ENCODE assay signal across 17 cellular contexts in genomic region chr10:132311338-132311939, GRCh38. TPM values are rescaled to one million over a fixed set of nuclear protein-coding genes. Genes with fewer than 3 reads are reported as not detected.
A peak's percentile ranks its signal among the peaks of the same experiment; 100 is the strongest.
DNase-seq lines count a peak whose midpoint lies in the region; ATAC-seq and TF ChIP-seq lines count a peak whose summit lies in the region.
"Had no signal": no experiment of that assay in that cellular context is flagged by ENCODE, and none has a peak within 500 bp of the region (broad histone marks: within the 10 kb centered on the region; RNA-seq: fewer than 3 reads in every experiment).

No MANE protein-coding gene starts in this region.

- H3K27me3 Mint-ChIP-seq in neural crest cell (ENCODE audit: low read depth), result peaks cover 33% of the 10 kb centered on the region
- no peaks in the 10 kb centered on the region for H3K27me3 Mint-ChIP-seq in activated naive CD8-positive, alpha-beta T cell treated with anti-CD3 and anti-CD28 coated beads, Interleukin-2, amount 50 U/mL, for 24 hours

- H4K20me1 ChIP-seq in PC-9 (ENCODE audit: insufficient read depth), result no peaks in the 10 kb centered on the region

- POLR2A ChIA-PET in PC-9 (lab: Charles Lee; ENCODE audit: unreplicated experiment), result no interaction called here

- no peaks in the 10 kb centered on the region for H3F3A ChIP-seq in PC-9 (ENCODE audit: insufficient read depth, low read depth)

- no TSS peak for BruUV-seq in PC-9 (replicated peaks; lab: Mats Ljungman, UMichigan)

- H3K27ac ChIP-seq in adrenal gland (peak overlapping the region in 1 of 5 donors; percentile 49), PC-9 (no peak overlapping the region)
- H3K27ac ChIP-seq: Peyer's patch had no signal

- peaks cover 37% of the 10 kb centered on the region for H3K27me3 ChIP-seq in H7 (ENCODE audit: control insufficient read depth, insufficient read depth, low read length)
- no peaks in the 10 kb centered on the region for H3K27me3 ChIP-seq in adrenal gland
- H3K27me3 ChIP-seq in PC-9 (ENCODE audit: insufficient read depth, low read depth), result no peaks in the 10 kb centered on the region
- H3K27me3 ChIP-seq: Peyer's patch had no signal

- H3K9me2 ChIP-seq in PC-9 (ENCODE audit: insufficient read depth), result no peaks in the 10 kb centered on the region

- H3K27ac Mint-ChIP-seq in neural crest cell (ENCODE audit: unreplicated experiment), result no peak overlapping the region
- no peak overlapping the region for H3K27ac Mint-ChIP-seq in activated naive CD8-positive, alpha-beta T cell treated with anti-CD3 and anti-CD28 coated beads, Interleukin-2, amount 50 U/mL, for 24 hours
- H3K27ac Mint-ChIP-seq: activated CD4-positive, alpha-beta T cell treated with anti-CD3 and anti-CD28 coated beads, Interleukin-2, amount 10 ng/mL, durations not matched to agents 7 days and 5 days; activated T-helper 1 cell treated with anti-CD3 and anti-CD28 coated beads, Interleukin-12 subunit alpha, Interleukin-12 subunit beta, Interleukin-2, Interleukin-4 antibody, amounts not matched to agents 30 ng/mL and 10 ng/mL and 1 ng/mL, durations not matched to agents 14 hours and 24 hours and 36 hours; CD8-positive, alpha-beta T cell had no signal

- H3K4me3 Mint-ChIP-seq in neural crest cell, result peak overlapping the region; percentile 77
- H3K4me3 Mint-ChIP-seq in activated naive CD8-positive, alpha-beta T cell treated with anti-CD3 and anti-CD28 coated beads, Interleukin-2, amount 50 U/mL, for 24 hours, result no peak overlapping the region
- H3K4me3 Mint-ChIP-seq: activated CD4-positive, alpha-beta T cell treated with anti-CD3 and anti-CD28 coated beads, Interleukin-2, amount 10 ng/mL, durations not matched to agents 7 days and 5 days; activated T-helper 1 cell treated with anti-CD3 and anti-CD28 coated beads, Interleukin-12 subunit alpha, Interleukin-12 subunit beta, Interleukin-2, Interleukin-4 antibody, amounts not matched to agents 30 ng/mL and 10 ng/mL and 1 ng/mL, durations not matched to agents 14 hours and 24 hours and 36 hours; CD8-positive, alpha-beta T cell had no signal

- CTCF ChIA-PET in PC-9 (lab: Charles Lee), result no interaction called here

- H3K9me3 ChIP-seq in adrenal gland (replicated peaks in 1 of 3) (no peaks in the 10 kb centered on the region), PC-9 (ENCODE audit: insufficient read depth, low read depth) (no peaks in the 10 kb centered on the region)
- H3K9me3 ChIP-seq: Peyer's patch had no signal

- peaks cover 4% of the 10 kb centered on the region for H3K9me3 Mint-ChIP-seq in neural crest cell
- H3K9me3 Mint-ChIP-seq in activated naive CD8-positive, alpha-beta T cell treated with anti-CD3 and anti-CD28 coated beads, Interleukin-2, amount 50 U/mL, for 24 hours, result no peaks in the 10 kb centered on the region
- H3K9me3 Mint-ChIP-seq: activated T-helper 1 cell treated with anti-CD3 and anti-CD28 coated beads, Interleukin-12 subunit alpha, Interleukin-12 subunit beta, Interleukin-2, Interleukin-4 antibody, amounts not matched to agents 30 ng/mL and 10 ng/mL and 1 ng/mL, durations not matched to agents 14 hours and 24 hours and 36 hours had no signal

- ATAC-seq in activated CD4-positive, CD25-positive, alpha-beta regulatory T cell treated with anti-CD3 and anti-CD28 coated beads, Interleukin-2, amount 50 U/mL, for 24 hours, result no peak
- ATAC-seq in activated naive CD8-positive, alpha-beta T cell treated with anti-CD3 and anti-CD28 coated beads, Interleukin-2, amount 50 U/mL, for 24 hours, result no peak
- ATAC-seq: CD8-positive, alpha-beta T cell had no signal

- H3K4me1 ChIP-seq in adrenal gland (replicated peaks in 1 of 2) (peaks cover 6 to 19% of the 10 kb centered on the region in 2 donors), PC-9 (replicated peaks; ENCODE audit: insufficient read depth) (peaks cover 3% of the 10 kb centered on the region; the same call in 1 of the 2 replicates)

- no peaks in the 10 kb centered on the region for H3K79me2 ChIP-seq in PC-9 (ENCODE audit: low read depth)

- WGBS in adrenal gland, 4 donors, result 38 to 65% (median 49%) methylated on average over 15 to 18 of the region's 18 CpGs

- H3K36me3 ChIP-seq in H7 (replicated peaks; ENCODE audit: control insufficient read depth, insufficient read depth, low read length), result no peaks in the 10 kb centered on the region
- no peaks in the 10 kb centered on the region for H3K36me3 ChIP-seq in adrenal gland (replicated peaks in 1 of 2)
- no peaks in the 10 kb centered on the region for H3K36me3 ChIP-seq in PC-9 (ENCODE audit: low read depth)
- H3K36me3 ChIP-seq: HAP-1, Peyer's patch had no signal

- DNase-seq in NCI-H1436 (lab: John Stamatoyannopoulos, UW), result peak; percentile 35
- no peak for DNase-seq in NCI-H1436 treated with DMSO at 0.1 percent for 48 hours (lab: John Stamatoyannopoulos, UW)
- peak; percentile 76 for DNase-seq in H7
- DNase-seq in adrenal gland, result peak in 6 of 7 donors; percentile 60 to 77 (median 64)
- DNase-seq in neural crest cell (ENCODE audit: low read depth, low spot score), result no peak
- no peak for DNase-seq in activated naive CD8-positive, alpha-beta T cell treated with anti-CD3 and anti-CD28 coated beads, Interleukin-2, amount 50 U/mL, for 24 hours
- DNase-seq in PC-9, result no peak
- DNase-seq: activated CD4-positive, alpha-beta T cell treated with anti-CD3 and anti-CD28 coated beads, Interleukin-2, amount 10 ng/mL, durations not matched to agents 7 days and 5 days; effector CD4-positive, alpha-beta T cell; NCI-H2171; occipital lobe had no signal

- no peak overlapping the region for H3K4me2 ChIP-seq in PC-9

- H3K36me3 Mint-ChIP-seq in neural crest cell (ENCODE audit: low read depth), result peaks cover 6% of the 10 kb centered on the region
- no peaks in the 10 kb centered on the region for H3K36me3 Mint-ChIP-seq in activated naive CD8-positive, alpha-beta T cell treated with anti-CD3 and anti-CD28 coated beads, Interleukin-2, amount 50 U/mL, for 24 hours (ENCODE audit: low read depth)
- H3K36me3 Mint-ChIP-seq: brain; CD8-positive, alpha-beta T cell had no signal

- H3K4me1 Mint-ChIP-seq in neural crest cell, result peaks cover 17% of the 10 kb centered on the region
- peaks cover 11% of the 10 kb centered on the region for H3K4me1 Mint-ChIP-seq in activated naive CD8-positive, alpha-beta T cell treated with anti-CD3 and anti-CD28 coated beads, Interleukin-2, amount 50 U/mL, for 24 hours

- intact Hi-C loops in adrenal gland (cut with DNase I), result no loop called here
- intact Hi-C loops in PC-9 (cut with micrococcal nuclease; ENCODE audit: unreplicated experiment), result no loop called here

- H2AFZ ChIP-seq in PC-9, result no peak overlapping the region

- TF ChIP-seq CTCF in adrenal gland (IDR thresholded peaks at IDR 0.05), result peak in 4 of 6 experiments; percentile 15 to 49 (median 33)
- no peak for TF ChIP-seq CTCF in neural crest cell (conservative IDR thresholded peaks at IDR 0.05)
- no peak for TF ChIP-seq CTCF in PC-9 (conservative IDR thresholded peaks at IDR 0.05)

- no peak for TF ChIP-seq POLR2A in adrenal gland (IDR thresholded peaks at IDR 0.05)

- H3K4me3 ChIP-seq in H7 (ENCODE audit: insufficient read depth, low read depth, low read length) (no peak overlapping the region), adrenal gland (no peak overlapping the region), PC-9 (no peak overlapping the region)
- H3K4me3 ChIP-seq: HAP-1, Peyer's patch had no signal

RNA-seq across cellular contexts. Expression of gene STK32C, which starts 3.7 kb away (rescaled TPM):
- 24.9 and 31.4 TPM in 2 replicates for total RNA-seq in H7 (2014; rRNA removed; shearing (Covaris generic))
- total RNA-seq in adrenal gland, result 10 to 100 TPM in 6 of 8 donors, 1 to 10 TPM in 2; 2.8 to 18.0 (median 15.9) TPM
- 10 to 100 TPM in 2 of 3 donors, 1 to 10 TPM in 1; 7.7 to 36.5 (median 22.8) TPM for polyA plus RNA-seq in adrenal gland
- total RNA-seq in neural crest cell, result 19.6 and 21.9 TPM in 2 replicates
- total RNA-seq in PC-9 (2021), result 13.9 and 21.8 TPM in 2 replicates

RNA-seq across cellular contexts. Expression of gene LRRC27, which starts 20.6 kb away (rescaled TPM):
- total RNA-seq in H7 (2014; rRNA removed; shearing (Covaris generic)), result 4.0 and 5.7 TPM in 2 replicates
- 10 to 100 TPM in 4 of 8 donors, 1 to 10 TPM in 4; 6.5 to 17.6 (median 10.5) TPM for total RNA-seq in adrenal gland
- polyA plus RNA-seq in adrenal gland, result 10 to 100 TPM in 2 of 3 donors, 1 to 10 TPM in 1; 7.0 to 12.1 (median 10.1) TPM
- 18.3 and 21.9 TPM in 2 replicates for total RNA-seq in neural crest cell
- total RNA-seq in PC-9 (2021), result 10.0 and 17.5 TPM in 2 replicates

Comparison
In these comparisons a context has a peak if more than half of its experiments do, and no peak if none do; other contexts are left out.
1. DNase-seq: peak in NCI-H1436 (single experiment), H7 (single experiment) and adrenal gland (6 of 7); none in NCI-H1436 treated with DMSO at 0.1 percent for 48 hours (single experiment), neural crest cell (single experiment), activated naive CD8-positive, alpha-beta T cell treated with anti-CD3 and anti-CD28 coated beads, Interleukin-2, amount 50 U/mL, for 24 hours (single experiment) and PC-9 (0 of 2).
2. CTCF ChIP-seq: peak in adrenal gland (4 of 6); none in neural crest cell (single experiment) and PC-9 (single experiment).